ENCODE assay signal across 8 cellular contexts in the genomic region with DNA sequence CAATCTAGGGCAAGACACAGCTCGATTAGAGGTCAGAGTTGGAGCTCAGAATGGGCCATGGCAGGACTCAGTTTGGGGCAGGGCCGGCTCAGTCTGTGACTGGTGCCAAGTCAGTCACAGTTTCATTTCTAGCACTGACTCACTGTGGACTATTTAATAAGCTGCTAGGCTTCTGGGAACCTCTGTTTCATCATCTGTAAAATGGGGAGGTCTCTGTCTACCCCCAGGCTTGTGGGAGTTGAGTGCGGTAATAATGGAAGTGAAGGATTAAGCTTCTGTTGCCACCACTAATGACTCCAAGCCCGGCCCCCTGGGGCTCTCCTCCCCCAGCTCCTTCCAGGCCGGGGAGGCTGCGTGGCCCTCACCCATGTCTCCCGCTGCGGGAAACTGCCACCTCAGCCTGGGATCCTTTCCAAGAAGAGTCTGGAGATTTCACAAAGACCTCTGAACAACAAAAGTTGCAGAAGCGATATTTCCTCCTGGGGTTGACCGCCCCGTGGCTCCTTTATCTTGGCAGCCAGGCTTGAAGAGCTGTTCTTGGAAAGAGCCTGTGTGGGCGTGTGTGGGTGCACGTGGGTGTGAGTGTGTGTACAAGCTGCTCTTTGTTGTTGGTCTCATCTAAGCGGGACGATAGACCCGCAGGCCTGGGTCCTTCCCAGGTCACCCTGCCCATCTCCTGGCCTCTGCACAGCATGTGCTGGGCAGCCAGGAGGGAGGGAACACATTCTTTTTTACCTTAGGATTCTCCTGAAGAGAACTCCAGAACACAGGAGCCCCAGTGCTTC. TPM values are rescaled to one million over a fixed set of nuclear protein-coding genes. Genes with fewer than 3 reads are reported as not detected.
A peak's percentile ranks its signal among the peaks of the same experiment; 100 is the strongest.
DNase-seq lines count a peak whose midpoint lies in the region; ATAC-seq and TF ChIP-seq lines count a peak whose summit lies in the region.

No MANE protein-coding gene starts in this region.

- ATAC-seq in HG03469 (IDR thresholded peaks at IDR 0.05; ENCODE audit: unreplicated experiment): no peak

- H3K27ac ChIP-seq in CD8-positive, alpha-beta memory T cell (ENCODE audit: low read depth, low read length): peak overlapping the region; percentile 84

- H3K4me1 ChIP-seq in CD8-positive, alpha-beta memory T cell (ENCODE audit: insufficient read depth, low read length): no peaks in the 10 kb centered on the region
- H3K4me1 ChIP-seq in HAP-1: peaks cover 17% of the 10 kb centered on the region

- H3K9me3 Mint-ChIP-seq in CD8-positive, alpha-beta memory T cell: no peaks in the 10 kb centered on the region

- peaks cover 6 to 9% (median 9%) of the 10 kb centered on the region in 3 donors for H3K4me1 Mint-ChIP-seq in CD8-positive, alpha-beta memory T cell

- in situ Hi-C loops in HAP-1 (cut with MboI; ENCODE audit: low sequenced_read_pairs): no loop called here

- peak overlapping the region in 3 of 7 donors; percentile 32 to 82 (median 44) for H3K4me3 Mint-ChIP-seq in CD8-positive, alpha-beta memory T cell

- DNase-seq in CD8-positive, alpha-beta memory T cell: no peak
- DNase-seq in HAP-1 (ENCODE audit: low spot score in 2 of 2) (peak; percentile 26 to 67), T1000 (lab: John Stamatoyannopoulos, UW) (peak; percentile 27), fibroblast of the aortic adventitia (ENCODE audit: low read depth) (peak; percentile 89), NCI-H524 treated with DMSO at 0.1 percent for 48 hours (lab: John Stamatoyannopoulos, UW) (no peak), HuH-7 (ENCODE audit: low spot score) (no peak)
- peak; percentile 32 to 42 for DNase-seq in stimulated activated CD4-positive, alpha-beta T cell treated with anti-CD3 and anti-CD28 coated beads, Interleukin-2, amount 100 ng/mL, for 24 hours

- POLR2A ChIA-PET in CD8-positive, alpha-beta memory T cell (lab: Charles Lee): no interaction called here

- no peaks in the 10 kb centered on the region for H3K36me3 Mint-ChIP-seq in CD8-positive, alpha-beta memory T cell

- H3K9me3 ChIP-seq in CD8-positive, alpha-beta memory T cell (ENCODE audit: low read length): no peaks in the 10 kb centered on the region
- no peaks in the 10 kb centered on the region for H3K9me3 ChIP-seq in HAP-1

- peak overlapping the region in 2 of 8 donors; percentile 20 to 51 for H3K27ac Mint-ChIP-seq in CD8-positive, alpha-beta memory T cell

- CTCF ChIA-PET in CD8-positive, alpha-beta memory T cell (lab: Charles Lee): interaction anchor here (0.9 kb wide), 1 partner anchor 75 kb away, joined by 3 read pairs; no protein-coding TSS in a partner anchor

- TF ChIP-seq CTCF in fibroblast of the aortic adventitia (IDR thresholded peaks at IDR 0.05; ENCODE audit: insufficient read depth, low read length): no peak

- peaks cover 9 to 36% of the 10 kb centered on the region in 2 donors for H3K27me3 Mint-ChIP-seq in CD8-positive, alpha-beta memory T cell

- H3K27me3 ChIP-seq in CD8-positive, alpha-beta memory T cell (ENCODE audit: insufficient read depth, low read length, poor library complexity, severe bottlenecking): no peaks in the 10 kb centered on the region
- H3K27me3 ChIP-seq in HAP-1 (ENCODE audit: low read depth): no peaks in the 10 kb centered on the region

- H3K4me3 ChIP-seq in CD8-positive, alpha-beta memory T cell (ENCODE audit: low read length): no peak overlapping the region
- no peak overlapping the region for H3K4me3 ChIP-seq in HAP-1
- H3K4me3 ChIP-seq in fibroblast of the aortic adventitia (ENCODE audit: low read depth, low read length): no peak overlapping the region

- H3K36me3 ChIP-seq in CD8-positive, alpha-beta memory T cell (ENCODE audit: insufficient read depth, low read length): no peaks in the 10 kb centered on the region
- H3K36me3 ChIP-seq in HAP-1 (replicated peaks): no peaks in the 10 kb centered on the region

RNA-seq across cellular contexts. Expression of gene KNCN, which starts 29.1 kb away (rescaled TPM):
- total RNA-seq in CD8-positive, alpha-beta memory T cell: not detected
- not detected for polyA plus RNA-seq in CD8-positive, alpha-beta memory T cell
- not detected in 2 replicates for total RNA-seq in fibroblast of the aortic adventitia (ENCODE audit: low replicate concordance)

RNA-seq across cellular contexts. Expression of gene DMBX1, which starts 32.7 kb away (rescaled TPM):
- total RNA-seq in CD8-positive, alpha-beta memory T cell: not detected
- not detected for polyA plus RNA-seq in CD8-positive, alpha-beta memory T cell
- total RNA-seq in fibroblast of the aortic adventitia (ENCODE audit: low replicate concordance): not detected in 2 replicates

Comparison
In these comparisons a context has a peak if more than half of its experiments do, and no peak if none do; other contexts are left out.
1. DNase-seq: peak in HAP-1 (2 of 2), T1000 (single experiment), fibroblast of the aortic adventitia (single experiment) and stimulated activated CD4-positive, alpha-beta T cell treated with anti-CD3 and anti-CD28 coated beads, Interleukin-2, amount 100 ng/mL, for 24 hours (2 of 2); none in CD8-positive, alpha-beta memory T cell (0 of 5), NCI-H524 treated with DMSO at 0.1 percent for 48 hours (single experiment) and HuH-7 (single experiment).